In genomic region chr22:26534166-26534855, GRCh38 we compare ENCODE assay signal across 17 cellular contexts. TPM values are rescaled to one million over a fixed set of nuclear protein-coding genes. Genes with fewer than 3 reads are reported as not detected.
A peak's percentile ranks its signal among the peaks of the same experiment; 100 is the strongest.
DNase-seq lines count a peak whose midpoint lies in the region; ATAC-seq and TF ChIP-seq lines count a peak whose summit lies in the region.
"Had no signal": no experiment of that assay in that cellular context is flagged by ENCODE, and none has a peak within 500 bp of the region (broad histone marks: within the 10 kb centered on the region; RNA-seq: fewer than 3 reads in every experiment).

No MANE protein-coding gene starts in this region.

- H3K9me3 Mint-ChIP-seq in activated CD4-positive, alpha-beta T cell treated with anti-CD3 and anti-CD28 coated beads, Interleukin-2, amount 10 ng/mL, durations not matched to agents 24 days and 14 days = no peaks in the 10 kb centered on the region
- H3K9me3 Mint-ChIP-seq in stimulated activated effector memory CD8-positive, alpha-beta T cell treated with anti-CD3 and anti-CD28 coated beads, Interleukin-12 subunit alpha, Interleukin-12 subunit beta, amount 100 ng/mL, for 72 hours = no peaks in the 10 kb centered on the region
- H3K9me3 Mint-ChIP-seq: CD4-positive, alpha-beta T cell had no signal

- TSS peak; percentile 66 for BruUV-seq in OCI-LY7 (replicated peaks; lab: Mats Ljungman, UMichigan)
- no TSS peak for BruUV-seq in PC-3 (replicated peaks; lab: Mats Ljungman, UMichigan)

- H3K36me3 ChIP-seq in OCI-LY7 (ENCODE audit: insufficient read depth, low read length) = peaks cover 34% of the 10 kb centered on the region; the same call in 1 of the 2 replicates
- peaks cover 0 to 72% (median 8%) of the 10 kb centered on the region in 3 donors for H3K36me3 ChIP-seq in esophagus squamous epithelium
- no peaks in the 10 kb centered on the region for H3K36me3 ChIP-seq in PC-3 (ENCODE audit: low read depth, low read length)

- WGBS in esophagus squamous epithelium, 2 donors = 27 to 47% methylated on average over 7 of the region's 7 CpGs

- H3K4me3 Mint-ChIP-seq in activated CD4-positive, alpha-beta T cell treated with anti-CD3 and anti-CD28 coated beads, Interleukin-2, amount 10 ng/mL, durations not matched to agents 24 days and 14 days = no peak overlapping the region
- no peak overlapping the region for H3K4me3 Mint-ChIP-seq in stimulated activated effector memory CD8-positive, alpha-beta T cell treated with anti-CD3 and anti-CD28 coated beads, Interleukin-12 subunit alpha, Interleukin-12 subunit beta, amount 100 ng/mL, for 72 hours
- H3K4me3 Mint-ChIP-seq: CD4-positive, alpha-beta T cell had no signal

- H3K27me3 Mint-ChIP-seq in activated CD4-positive, alpha-beta T cell treated with anti-CD3 and anti-CD28 coated beads, Interleukin-2, amount 10 ng/mL, durations not matched to agents 24 days and 14 days = no peaks in the 10 kb centered on the region
- H3K27me3 Mint-ChIP-seq: CD4-positive, alpha-beta T cell had no signal

- peaks cover 16% of the 10 kb centered on the region for H3K4me1 Mint-ChIP-seq in activated CD4-positive, alpha-beta T cell treated with anti-CD3 and anti-CD28 coated beads, Interleukin-2, amount 10 ng/mL, durations not matched to agents 24 days and 14 days
- peaks cover 13% of the 10 kb centered on the region for H3K4me1 Mint-ChIP-seq in stimulated activated effector memory CD8-positive, alpha-beta T cell treated with anti-CD3 and anti-CD28 coated beads, Interleukin-12 subunit alpha, Interleukin-12 subunit beta, amount 100 ng/mL, for 72 hours

- peaks cover 57% of the 10 kb centered on the region for H3K36me3 Mint-ChIP-seq in activated CD4-positive, alpha-beta T cell treated with anti-CD3 and anti-CD28 coated beads, Interleukin-2, amount 10 ng/mL, durations not matched to agents 24 days and 14 days (ENCODE audit: low read depth)
- H3K36me3 Mint-ChIP-seq in stimulated activated effector memory CD8-positive, alpha-beta T cell treated with anti-CD3 and anti-CD28 coated beads, Interleukin-12 subunit alpha, Interleukin-12 subunit beta, amount 100 ng/mL, for 72 hours = peaks cover 98% of the 10 kb centered on the region

- H3K27me3 ChIP-seq in esophagus squamous epithelium = no peaks in the 10 kb centered on the region
- no peaks in the 10 kb centered on the region for H3K27me3 ChIP-seq in PC-3 (ENCODE audit: low read length)
- H3K27me3 ChIP-seq: thyroid gland had no signal

- peaks cover 51% of the 10 kb centered on the region for H3K4me1 ChIP-seq in OCI-LY7 (ENCODE audit: insufficient read depth, low read length, poor library complexity, severe bottlenecking)
- H3K4me1 ChIP-seq in esophagus squamous epithelium = peaks cover 0 to 50% (median 26%) of the 10 kb centered on the region in 3 donors
- H3K4me1 ChIP-seq in PC-3 (ENCODE audit: insufficient read depth, low read length) = no peaks in the 10 kb centered on the region
- H3K4me1 ChIP-seq: thyroid gland had no signal

- POLR2A ChIA-PET in OCI-LY7 (lab: Charles Lee) (interaction anchor here (0.6 to 4.5 kb wide), 12 partner anchors 10 to 57 kb away, joined by 3 to 34 read pairs (median 10); partner anchors contain the start of genes HPS4, SRRD and TFIP11), PC-3 (lab: Charles Lee; ENCODE audit: unreplicated experiment) (no interaction called here)

- H3K4me3 ChIP-seq in OCI-LY7 (ENCODE audit: low read depth, low read length, poor library complexity, severe bottlenecking) (peak overlapping the region; percentile 60), esophagus squamous epithelium (no peak overlapping the region), PC-3 (ENCODE audit: low read length) (no peak overlapping the region)
- H3K4me3 ChIP-seq: PC-9, thyroid gland had no signal

- intact Hi-C loops in activated CD4-positive, alpha-beta T cell treated with anti-CD3 and anti-CD28 coated beads, Interleukin-2, amount 10 ng/mL, durations not matched to agents 24 days and 14 days (cut with micrococcal nuclease) = no loop called here
- intact Hi-C loops in OCI-LY7 (cut with micrococcal nuclease; ENCODE audit: unreplicated experiment) (loop anchor here (2.0 kb wide), 1 partner anchor 58 kb away; no protein-coding TSS in a partner anchor), esophagus squamous epithelium (cut with DNase I) (no loop called here), PC-3 (cut with micrococcal nuclease) (no loop called here)

- TF ChIP-seq CTCF in OCI-LY7 (conservative IDR thresholded peaks at IDR 0.05; ENCODE audit: low read length) (no peak), esophagus squamous epithelium (IDR thresholded peaks at IDR 0.05) (no peak), PC-3 (conservative IDR thresholded peaks at IDR 0.05; ENCODE audit: low read depth, low read length) (no peak)

- DNase-seq in activated CD4-positive, alpha-beta T cell treated with anti-CD3 and anti-CD28 coated beads, Interleukin-2, amount 10 ng/mL, durations not matched to agents 24 days and 14 days = no peak
- no peak for DNase-seq in activated CD4-positive, alpha-beta T cell treated with anti-CD3 and anti-CD28 coated beads, Interleukin-2, amount 50 U/mL, for 4 hours
- DNase-seq in OCI-LY7 (ENCODE audit: low spot score) (peak; percentile 59), esophagus squamous epithelium (lab: John Stamatoyannopoulos, UW) (no peak), PC-3 (no peak), NOMO-1 treated with dmso at 0.1 percent for 144 hours (lab: John Stamatoyannopoulos, UW; ENCODE audit: unreplicated experiment) (no peak)
- DNase-seq in stimulated activated effector memory CD8-positive, alpha-beta T cell treated with anti-CD3 and anti-CD28 coated beads, Interleukin-12 subunit alpha, Interleukin-12 subunit beta, amount 100 ng/mL, for 72 hours (ENCODE audit: low spot score in 2 of 2) = no peak
- DNase-seq: 8988T; activated effector memory CD4-positive, alpha-beta T cell treated with Interleukin-2 at 50 U/mL for 16 hours; CD4-positive, alpha-beta T cell; dermis blood vessel endothelial cell; NCI-H1436; PC-9; retina; thyroid gland had no signal

- no peaks in the 10 kb centered on the region; the same call in 1 of the 2 replicates for H3K79me2 ChIP-seq in OCI-LY7 (ENCODE audit: insufficient read depth, low read depth, low read length)
- H3K79me2 ChIP-seq in PC-3 (ENCODE audit: low read length) = no peaks in the 10 kb centered on the region

- H4K20me1 ChIP-seq in OCI-LY7 (ENCODE audit: insufficient read depth, low read length) (no peaks in the 10 kb centered on the region), PC-3 (ENCODE audit: low read length) (no peaks in the 10 kb centered on the region)

- H3K27ac ChIP-seq in OCI-LY7 (ENCODE audit: low read depth, low read length, poor library complexity, severe bottlenecking) (peak overlapping the region; percentile 98), esophagus squamous epithelium (peak overlapping the region in 3 of 4 donors; percentile 46 to 71 (median 64)), PC-3 (ENCODE audit: low read length) (no peak overlapping the region)
- H3K27ac ChIP-seq: PC-9, thyroid gland had no signal

- H2AFZ ChIP-seq in OCI-LY7 (ENCODE audit: low read length) (peak overlapping the region; percentile 47; the same call in 1 of the 2 replicates), PC-3 (ENCODE audit: low read length) (no peak overlapping the region)
- H2AFZ ChIP-seq: PC-9 had no signal

- H3K27ac Mint-ChIP-seq in activated CD4-positive, alpha-beta T cell treated with anti-CD3 and anti-CD28 coated beads, Interleukin-2, amount 10 ng/mL, durations not matched to agents 24 days and 14 days = peak overlapping the region; percentile 22
- H3K27ac Mint-ChIP-seq in stimulated activated effector memory CD8-positive, alpha-beta T cell treated with anti-CD3 and anti-CD28 coated beads, Interleukin-12 subunit alpha, Interleukin-12 subunit beta, amount 100 ng/mL, for 72 hours = peak overlapping the region; percentile 45

- H3K9me3 ChIP-seq in OCI-LY7 (ENCODE audit: low read length) (no peaks in the 10 kb centered on the region), esophagus squamous epithelium (no peaks in the 10 kb centered on the region), PC-3 (ENCODE audit: low read length) (no peaks in the 10 kb centered on the region)
- H3K9me3 ChIP-seq: thyroid gland had no signal

- no peak for ATAC-seq in stimulated activated effector memory CD8-positive, alpha-beta T cell treated with anti-CD3 and anti-CD28 coated beads, Interleukin-12 subunit alpha, Interleukin-12 subunit beta, amount 100 ng/mL, for 72 hours
- ATAC-seq in PC-3 = no peak
- ATAC-seq in HG03442 (IDR thresholded peaks at IDR 0.05; ENCODE audit: unreplicated experiment) = no peak
- ATAC-seq: left lobe of liver had no signal

- H3K4me2 ChIP-seq in OCI-LY7 (ENCODE audit: low read length) (peak overlapping the region; percentile 86), PC-3 (ENCODE audit: low read length) (no peak overlapping the region)
- H3K4me2 ChIP-seq: PC-9 had no signal

- TF ChIP-seq POLR2A in esophagus squamous epithelium (IDR thresholded peaks at IDR 0.05) = no peak

- no peaks in the 10 kb centered on the region for H3F3A ChIP-seq in PC-3 (ENCODE audit: low read length, unreplicated experiment)

- no peaks in the 10 kb centered on the region for H3K9me2 ChIP-seq in OCI-LY7 (ENCODE audit: insufficient read depth, low read length)
- no peaks in the 10 kb centered on the region for H3K9me2 ChIP-seq in PC-3 (replicated peaks; ENCODE audit: low read length)

- CTCF ChIA-PET in OCI-LY7 (lab: Charles Lee; ENCODE audit: unreplicated experiment) = no interaction called here
- CTCF ChIA-PET in PC-3 (lab: Charles Lee) = no interaction called here

- H3K9ac ChIP-seq in PC-3 (ENCODE audit: low read length) = no peak overlapping the region

RNA-seq across cellular contexts. Expression of gene TFIP11, which starts 22.0 kb away (rescaled TPM):
- 51.2 and 56.3 TPM in 2 replicates for total RNA-seq in activated CD4-positive, alpha-beta T cell treated with anti-CD3 and anti-CD28 coated beads, Interleukin-2, amount 10 ng/mL, durations not matched to agents 24 days and 14 days
- 39.6 and 45.2 TPM in 2 replicates for total RNA-seq in OCI-LY7 (2014; rRNA removed; shearing (Covaris generic))
- total RNA-seq in OCI-LY7 (2022) = 52.3 and 54.5 TPM in 2 replicates
- 10 to 100 TPM; 21.6 to 27.1 (median 25.8) TPM for total RNA-seq in esophagus squamous epithelium
- 22.4 and 33.5 TPM in 2 replicates for total RNA-seq in PC-3 (2014; rRNA removed)

RNA-seq across cellular contexts. Expression of gene SRRD, which starts 50.6 kb away (rescaled TPM):
- 28.1 and 32.4 TPM in 2 replicates for total RNA-seq in activated CD4-positive, alpha-beta T cell treated with anti-CD3 and anti-CD28 coated beads, Interleukin-2, amount 10 ng/mL, durations not matched to agents 24 days and 14 days
- 20.7 and 23.1 TPM in 2 replicates for total RNA-seq in OCI-LY7 (2014; rRNA removed; shearing (Covaris generic))
- total RNA-seq in OCI-LY7 (2022) (33.0 and 36.6 TPM in 2 replicates), esophagus squamous epithelium (10 to 100 TPM; 11.4 to 27.3 (median 13.6) TPM), PC-3 (2014; rRNA removed) (17.6 and 21.1 TPM in 2 replicates)

RNA-seq across cellular contexts. Expression of gene HPS4, which starts 50.7 kb away (rescaled TPM):
- total RNA-seq in activated CD4-positive, alpha-beta T cell treated with anti-CD3 and anti-CD28 coated beads, Interleukin-2, amount 10 ng/mL, durations not matched to agents 24 days and 14 days = 47.0 and 51.2 TPM in 2 replicates
- 64.8 and 77.4 TPM in 2 replicates for total RNA-seq in OCI-LY7 (2014; rRNA removed; shearing (Covaris generic))
- total RNA-seq in OCI-LY7 (2022) (89.6 and 107 TPM in 2 replicates), esophagus squamous epithelium (10 to 100 TPM; 21.9 to 28.5 (median 24.5) TPM), PC-3 (2014; rRNA removed) (15.9 and 19.9 TPM in 2 replicates)

RNA-seq across cellular contexts. Expression of gene TPST2, which starts 55.6 kb away (rescaled TPM):
- 30.0 and 33.5 TPM in 2 replicates for total RNA-seq in activated CD4-positive, alpha-beta T cell treated with anti-CD3 and anti-CD28 coated beads, Interleukin-2, amount 10 ng/mL, durations not matched to agents 24 days and 14 days
- total RNA-seq in OCI-LY7 (2014; rRNA removed; shearing (Covaris generic)) = 19.1 and 19.9 TPM in 2 replicates
- total RNA-seq in OCI-LY7 (2022) (12.5 and 14.4 TPM in 2 replicates), esophagus squamous epithelium (10 to 100 TPM; 27.2 to 40.6 (median 32.5) TPM), PC-3 (2014; rRNA removed) (7.9 and 8.1 TPM in 2 replicates)
